ENCODE assay signal across 1 cellular context in the genomic region with DNA sequence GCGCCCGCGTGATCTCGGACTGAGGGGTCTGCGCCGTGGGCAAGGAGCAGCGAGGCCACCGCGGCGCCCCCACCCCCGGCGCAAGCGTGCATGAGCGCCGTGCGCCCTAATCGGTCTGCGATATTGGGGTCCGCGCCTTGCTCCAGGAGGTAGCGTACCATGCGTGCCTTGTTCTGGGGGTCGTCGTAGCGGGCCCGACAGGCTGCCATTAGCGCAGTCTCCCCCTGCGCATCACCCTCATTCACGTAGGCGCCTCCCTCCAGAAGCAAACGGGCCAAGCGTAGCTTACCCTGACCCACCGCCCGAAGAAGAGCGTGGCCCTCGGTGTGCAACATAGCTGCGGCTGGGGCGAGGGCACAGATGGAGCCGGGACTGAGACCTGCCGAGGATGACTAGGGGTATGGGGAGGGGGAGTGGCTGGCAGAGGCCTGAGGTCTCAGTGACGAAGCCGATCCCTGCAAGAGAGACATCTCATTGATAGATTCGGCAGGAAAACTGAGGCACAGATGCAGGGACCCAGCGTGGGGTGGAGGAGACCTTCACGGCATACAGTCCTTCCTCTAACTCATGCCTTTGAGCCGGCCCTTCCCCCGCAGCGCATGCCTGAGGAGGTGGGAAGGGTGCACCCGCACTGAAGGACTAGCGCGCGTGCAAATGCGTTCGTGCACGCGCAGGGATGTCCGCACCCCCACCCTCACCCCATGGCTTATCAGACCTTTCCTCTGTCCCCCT.
A peak's percentile ranks its signal among the peaks of the same experiment; 100 is the strongest.
TF ChIP-seq lines count a peak whose summit lies in the region.

No MANE protein-coding gene starts in this region.

TF ChIP-seq in HepG2, 621 proteins besides CTCF, POLR2A, EP300 and RAD21 (continues in another document):
- TF ChIP-seq KDM2A (CRISPR knock-in tag; IDR thresholded peaks at IDR 0.05; ENCODE audit: borderline replicate concordance, low read depth) (peak; percentile 34; the same call in 1 of the 2 replicates), KLF16 (CRISPR knock-in tag; IDR thresholded peaks at IDR 0.05) (0 out of 4 replicates have a peak, but pooled peaks of 1 of the 2 experiments have one; percentile 13), MAZ (IDR thresholded peaks at IDR 0.05; ENCODE audit: borderline replicate concordance, low read depth, low read length) (no peak), MAZ (CRISPR knock-in tag; IDR thresholded peaks at IDR 0.05; ENCODE audit: low read depth) (no peak), ZNF33A (CRISPR knock-in tag; IDR thresholded peaks at IDR 0.05; ENCODE audit: borderline replicate concordance) (no peak), ZMAT3 (CRISPR knock-in tag; conservative IDR thresholded peaks at IDR 0.05) (no peak), ZNF556 (CRISPR knock-in tag; IDR thresholded peaks at IDR 0.05; ENCODE audit: borderline replicate concordance) (0 out of 2 replicates have a peak, but pooled peaks have one; percentile 31), HMG20A (CRISPR knock-in tag; IDR thresholded peaks at IDR 0.05; ENCODE audit: borderline replicate concordance) (no peak), CBFB (CRISPR knock-in tag; IDR thresholded peaks at IDR 0.05) (no peak), ZNF782 (CRISPR knock-in tag; IDR thresholded peaks at IDR 0.05; ENCODE audit: borderline replicate concordance) (no peak), ZFP36 (IDR thresholded peaks at IDR 0.05; ENCODE audit: borderline replicate concordance, low read depth, low read length, partially characterized antibody) (no peak), HDAC6 (IDR thresholded peaks at IDR 0.05; ENCODE audit: low read depth, low read length) (no peak), HOXA5 (CRISPR knock-in tag; IDR thresholded peaks at IDR 0.05) (no peak), AGO2 (optimal IDR thresholded peaks at IDR 0.05; ENCODE audit: low read depth, low read length) (no peak), SIN3A (IDR thresholded peaks at IDR 0.05; ENCODE audit: borderline replicate concordance, low read depth, low read length) (no peak), PRMT3 (CRISPR knock-in tag; IDR thresholded peaks at IDR 0.05; ENCODE audit: borderline replicate concordance, low read depth) (0 out of 2 replicates have a peak, but pooled peaks have one; percentile 30), NRL (CRISPR knock-in tag; IDR thresholded peaks at IDR 0.05; ENCODE audit: borderline replicate concordance) (0 out of 2 replicates have a peak, but pooled peaks have one; percentile 67), ZNF790 (CRISPR knock-in tag; IDR thresholded peaks at IDR 0.05; ENCODE audit: borderline replicate concordance) (no peak), ZNF326 (CRISPR knock-in tag; IDR thresholded peaks at IDR 0.05; ENCODE audit: borderline replicate concordance) (no peak), HDAC2 (CRISPR knock-in tag; IDR thresholded peaks at IDR 0.05) (no peak), ZNF558 (CRISPR knock-in tag; IDR thresholded peaks at IDR 0.05; ENCODE audit: borderline replicate concordance) (no peak), ZNF569 (CRISPR knock-in tag; IDR thresholded peaks at IDR 0.05; ENCODE audit: borderline replicate concordance) (no peak), ELF3 (CRISPR knock-in tag; IDR thresholded peaks at IDR 0.05) (no peak), RBM22 (optimal IDR thresholded peaks at IDR 0.05; ENCODE audit: low read length) (no peak), ZFP36L1 (CRISPR knock-in tag; IDR thresholded peaks at IDR 0.05) (no peak), MTA1 (CRISPR knock-in tag; IDR thresholded peaks at IDR 0.05; ENCODE audit: borderline replicate concordance) (peak; percentile 81; the same call in 1 of the 2 replicates), NFIC (IDR thresholded peaks at IDR 0.05; ENCODE audit: low read length) (no peak)
- TF ChIP-seq, protein P1, sequence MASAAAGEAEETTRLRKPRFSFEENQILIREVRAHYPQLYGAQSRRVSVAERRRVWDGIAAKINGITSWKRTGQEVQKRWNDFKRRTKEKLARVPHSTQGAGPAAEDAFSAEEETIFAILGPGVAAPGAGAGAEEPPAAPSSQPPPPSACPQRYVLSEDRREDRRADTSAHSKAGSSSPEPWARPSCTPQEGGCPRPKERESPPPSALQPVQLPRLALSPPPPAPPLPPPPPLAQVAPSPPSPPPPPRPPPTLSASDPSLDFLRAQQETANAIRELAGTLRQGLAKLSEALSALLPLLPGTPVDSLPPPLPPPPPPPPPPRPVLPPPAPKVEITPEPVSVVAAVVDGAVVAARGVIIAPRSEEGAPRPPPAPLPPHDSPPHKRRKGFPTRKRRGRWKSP (CRISPR knock-in tag; IDR thresholded peaks at IDR 0.05): peak; percentile 58; the same call in 1 of the 2 replicates
- TF ChIP-seq, protein P2, sequence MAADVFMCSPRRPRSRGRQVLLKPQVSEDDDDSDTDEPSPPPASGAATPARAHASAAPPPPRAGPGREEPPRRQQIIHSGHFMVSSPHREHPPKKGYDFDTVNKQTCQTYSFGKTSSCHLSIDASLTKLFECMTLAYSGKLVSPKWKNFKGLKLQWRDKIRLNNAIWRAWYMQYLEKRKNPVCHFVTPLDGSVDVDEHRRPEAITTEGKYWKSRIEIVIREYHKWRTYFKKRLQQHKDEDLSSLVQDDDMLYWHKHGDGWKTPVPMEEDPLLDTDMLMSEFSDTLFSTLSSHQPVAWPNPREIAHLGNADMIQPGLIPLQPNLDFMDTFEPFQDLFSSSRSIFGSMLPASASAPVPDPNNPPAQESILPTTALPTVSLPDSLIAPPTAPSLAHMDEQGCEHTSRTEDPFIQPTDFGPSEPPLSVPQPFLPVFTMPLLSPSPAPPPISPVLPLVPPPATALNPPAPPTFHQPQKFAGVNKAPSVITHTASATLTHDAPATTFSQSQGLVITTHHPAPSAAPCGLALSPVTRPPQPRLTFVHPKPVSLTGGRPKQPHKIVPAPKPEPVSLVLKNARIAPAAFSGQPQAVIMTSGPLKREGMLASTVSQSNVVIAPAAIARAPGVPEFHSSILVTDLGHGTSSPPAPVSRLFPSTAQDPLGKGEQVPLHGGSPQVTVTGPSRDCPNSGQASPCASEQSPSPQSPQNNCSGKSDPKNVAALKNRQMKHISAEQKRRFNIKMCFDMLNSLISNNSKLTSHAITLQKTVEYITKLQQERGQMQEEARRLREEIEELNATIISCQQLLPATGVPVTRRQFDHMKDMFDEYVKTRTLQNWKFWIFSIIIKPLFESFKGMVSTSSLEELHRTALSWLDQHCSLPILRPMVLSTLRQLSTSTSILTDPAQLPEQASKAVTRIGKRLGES (CRISPR knock-in tag; IDR thresholded peaks at IDR 0.05; ENCODE audit: borderline replicate concordance): no peak
- TF ChIP-seq, protein P3, sequence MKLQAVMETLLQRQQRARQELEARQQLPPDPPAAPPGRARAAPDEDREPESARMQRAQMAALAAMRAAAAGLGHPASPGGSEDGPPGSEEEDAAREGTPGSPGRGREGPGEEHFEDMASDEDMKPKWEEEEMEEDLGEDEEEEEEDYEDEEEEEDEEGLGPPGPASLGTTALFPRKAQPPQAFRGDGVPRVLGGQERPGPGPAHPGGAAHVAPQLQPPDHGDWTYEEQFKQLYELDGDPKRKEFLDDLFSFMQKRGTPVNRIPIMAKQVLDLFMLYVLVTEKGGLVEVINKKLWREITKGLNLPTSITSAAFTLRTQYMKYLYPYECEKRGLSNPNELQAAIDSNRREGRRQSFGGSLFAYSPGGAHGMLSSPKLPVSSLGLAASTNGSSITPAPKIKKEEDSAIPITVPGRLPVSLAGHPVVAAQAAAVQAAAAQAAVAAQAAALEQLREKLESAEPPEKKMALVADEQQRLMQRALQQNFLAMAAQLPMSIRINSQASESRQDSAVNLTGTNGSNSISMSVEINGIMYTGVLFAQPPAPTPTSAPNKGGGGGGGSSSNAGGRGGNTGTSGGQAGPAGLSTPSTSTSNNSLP (IDR thresholded peaks at IDR 0.05; ENCODE audit: low read depth, low read length): no peak
- TF ChIP-seq, protein P4, sequence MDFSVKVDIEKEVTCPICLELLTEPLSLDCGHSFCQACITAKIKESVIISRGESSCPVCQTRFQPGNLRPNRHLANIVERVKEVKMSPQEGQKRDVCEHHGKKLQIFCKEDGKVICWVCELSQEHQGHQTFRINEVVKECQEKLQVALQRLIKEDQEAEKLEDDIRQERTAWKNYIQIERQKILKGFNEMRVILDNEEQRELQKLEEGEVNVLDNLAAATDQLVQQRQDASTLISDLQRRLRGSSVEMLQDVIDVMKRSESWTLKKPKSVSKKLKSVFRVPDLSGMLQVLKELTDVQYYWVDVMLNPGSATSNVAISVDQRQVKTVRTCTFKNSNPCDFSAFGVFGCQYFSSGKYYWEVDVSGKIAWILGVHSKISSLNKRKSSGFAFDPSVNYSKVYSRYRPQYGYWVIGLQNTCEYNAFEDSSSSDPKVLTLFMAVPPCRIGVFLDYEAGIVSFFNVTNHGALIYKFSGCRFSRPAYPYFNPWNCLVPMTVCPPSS (IDR thresholded peaks at IDR 0.05): no peak
- TF ChIP-seq, protein P5, sequence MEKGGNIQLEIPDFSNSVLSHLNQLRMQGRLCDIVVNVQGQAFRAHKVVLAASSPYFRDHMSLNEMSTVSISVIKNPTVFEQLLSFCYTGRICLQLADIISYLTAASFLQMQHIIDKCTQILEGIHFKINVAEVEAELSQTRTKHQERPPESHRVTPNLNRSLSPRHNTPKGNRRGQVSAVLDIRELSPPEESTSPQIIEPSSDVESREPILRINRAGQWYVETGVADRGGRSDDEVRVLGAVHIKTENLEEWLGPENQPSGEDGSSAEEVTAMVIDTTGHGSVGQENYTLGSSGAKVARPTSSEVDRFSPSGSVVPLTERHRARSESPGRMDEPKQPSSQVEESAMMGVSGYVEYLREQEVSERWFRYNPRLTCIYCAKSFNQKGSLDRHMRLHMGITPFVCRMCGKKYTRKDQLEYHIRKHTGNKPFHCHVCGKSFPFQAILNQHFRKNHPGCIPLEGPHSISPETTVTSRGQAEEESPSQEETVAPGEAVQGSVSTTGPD (CRISPR knock-in tag; IDR thresholded peaks at IDR 0.05): no peak
- TF ChIP-seq, protein P6, sequence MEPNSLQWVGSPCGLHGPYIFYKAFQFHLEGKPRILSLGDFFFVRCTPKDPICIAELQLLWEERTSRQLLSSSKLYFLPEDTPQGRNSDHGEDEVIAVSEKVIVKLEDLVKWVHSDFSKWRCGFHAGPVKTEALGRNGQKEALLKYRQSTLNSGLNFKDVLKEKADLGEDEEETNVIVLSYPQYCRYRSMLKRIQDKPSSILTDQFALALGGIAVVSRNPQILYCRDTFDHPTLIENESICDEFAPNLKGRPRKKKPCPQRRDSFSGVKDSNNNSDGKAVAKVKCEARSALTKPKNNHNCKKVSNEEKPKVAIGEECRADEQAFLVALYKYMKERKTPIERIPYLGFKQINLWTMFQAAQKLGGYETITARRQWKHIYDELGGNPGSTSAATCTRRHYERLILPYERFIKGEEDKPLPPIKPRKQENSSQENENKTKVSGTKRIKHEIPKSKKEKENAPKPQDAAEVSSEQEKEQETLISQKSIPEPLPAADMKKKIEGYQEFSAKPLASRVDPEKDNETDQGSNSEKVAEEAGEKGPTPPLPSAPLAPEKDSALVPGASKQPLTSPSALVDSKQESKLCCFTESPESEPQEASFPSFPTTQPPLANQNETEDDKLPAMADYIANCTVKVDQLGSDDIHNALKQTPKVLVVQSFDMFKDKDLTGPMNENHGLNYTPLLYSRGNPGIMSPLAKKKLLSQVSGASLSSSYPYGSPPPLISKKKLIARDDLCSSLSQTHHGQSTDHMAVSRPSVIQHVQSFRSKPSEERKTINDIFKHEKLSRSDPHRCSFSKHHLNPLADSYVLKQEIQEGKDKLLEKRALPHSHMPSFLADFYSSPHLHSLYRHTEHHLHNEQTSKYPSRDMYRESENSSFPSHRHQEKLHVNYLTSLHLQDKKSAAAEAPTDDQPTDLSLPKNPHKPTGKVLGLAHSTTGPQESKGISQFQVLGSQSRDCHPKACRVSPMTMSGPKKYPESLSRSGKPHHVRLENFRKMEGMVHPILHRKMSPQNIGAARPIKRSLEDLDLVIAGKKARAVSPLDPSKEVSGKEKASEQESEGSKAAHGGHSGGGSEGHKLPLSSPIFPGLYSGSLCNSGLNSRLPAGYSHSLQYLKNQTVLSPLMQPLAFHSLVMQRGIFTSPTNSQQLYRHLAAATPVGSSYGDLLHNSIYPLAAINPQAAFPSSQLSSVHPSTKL (CRISPR knock-in tag; IDR thresholded peaks at IDR 0.05): no peak
- TF ChIP-seq, protein P7, sequence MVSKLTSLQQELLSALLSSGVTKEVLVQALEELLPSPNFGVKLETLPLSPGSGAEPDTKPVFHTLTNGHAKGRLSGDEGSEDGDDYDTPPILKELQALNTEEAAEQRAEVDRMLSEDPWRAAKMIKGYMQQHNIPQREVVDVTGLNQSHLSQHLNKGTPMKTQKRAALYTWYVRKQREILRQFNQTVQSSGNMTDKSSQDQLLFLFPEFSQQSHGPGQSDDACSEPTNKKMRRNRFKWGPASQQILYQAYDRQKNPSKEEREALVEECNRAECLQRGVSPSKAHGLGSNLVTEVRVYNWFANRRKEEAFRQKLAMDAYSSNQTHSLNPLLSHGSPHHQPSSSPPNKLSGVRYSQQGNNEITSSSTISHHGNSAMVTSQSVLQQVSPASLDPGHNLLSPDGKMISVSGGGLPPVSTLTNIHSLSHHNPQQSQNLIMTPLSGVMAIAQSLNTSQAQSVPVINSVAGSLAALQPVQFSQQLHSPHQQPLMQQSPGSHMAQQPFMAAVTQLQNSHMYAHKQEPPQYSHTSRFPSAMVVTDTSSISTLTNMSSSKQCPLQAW (CRISPR knock-in tag; IDR thresholded peaks at IDR 0.05): 0 out of 2 replicates have a peak, but pooled peaks have one; percentile 37
- TF ChIP-seq, protein P8, sequence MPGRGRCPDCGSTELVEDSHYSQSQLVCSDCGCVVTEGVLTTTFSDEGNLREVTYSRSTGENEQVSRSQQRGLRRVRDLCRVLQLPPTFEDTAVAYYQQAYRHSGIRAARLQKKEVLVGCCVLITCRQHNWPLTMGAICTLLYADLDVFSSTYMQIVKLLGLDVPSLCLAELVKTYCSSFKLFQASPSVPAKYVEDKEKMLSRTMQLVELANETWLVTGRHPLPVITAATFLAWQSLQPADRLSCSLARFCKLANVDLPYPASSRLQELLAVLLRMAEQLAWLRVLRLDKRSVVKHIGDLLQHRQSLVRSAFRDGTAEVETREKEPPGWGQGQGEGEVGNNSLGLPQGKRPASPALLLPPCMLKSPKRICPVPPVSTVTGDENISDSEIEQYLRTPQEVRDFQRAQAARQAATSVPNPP (CRISPR knock-in tag; IDR thresholded peaks at IDR 0.05): no peak
